ENCODE assay signal across 15 cellular contexts in the genomic region with DNA sequence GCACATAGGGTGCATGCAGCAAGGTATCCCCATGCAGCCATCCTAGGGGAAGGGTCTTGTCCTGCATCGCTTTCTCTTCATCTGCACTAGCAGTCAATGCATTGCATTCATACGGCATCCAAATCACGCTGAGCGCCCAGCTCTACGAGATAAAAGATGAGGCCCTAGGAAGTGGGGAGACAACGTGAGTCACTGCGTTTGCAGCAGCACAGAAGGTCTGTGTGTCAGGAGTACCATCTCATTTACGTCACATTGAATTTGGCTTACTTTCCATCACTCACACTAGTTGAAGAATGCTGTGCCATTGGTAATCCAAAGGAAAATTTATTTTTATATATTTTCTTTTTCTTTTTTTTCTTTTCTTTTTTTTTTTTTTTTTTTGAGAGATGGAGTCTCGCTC. TPM values are rescaled to one million over a fixed set of nuclear protein-coding genes. Genes with fewer than 3 reads are reported as not detected.
"Had no signal": no experiment of that assay in that cellular context is flagged by ENCODE, and none has a peak within 500 bp of the region (broad histone marks: within the 10 kb centered on the region; RNA-seq: fewer than 3 reads in every experiment).

No MANE protein-coding gene starts in this region.

- H3K27me3 ChIP-seq: testis had no signal

- H3K4me1 ChIP-seq: parathyroid adenoma had no signal

- H3K9me3 ChIP-seq: sigmoid colon, stomach, testis, upper lobe of left lung had no signal

- H3K36me3 ChIP-seq: sigmoid colon, stomach, upper lobe of left lung, WERI-Rb-1 had no signal

- H3K27ac ChIP-seq: hepatocyte, parathyroid adenoma, sigmoid colon, stomach, testis, upper lobe of left lung, WERI-Rb-1 had no signal

- H3K4me3 ChIP-seq: hepatocyte, sigmoid colon, stomach, testis, upper lobe of left lung had no signal

- H3K9ac ChIP-seq: parathyroid adenoma had no signal

- H3K4me2 ChIP-seq: hepatocyte had no signal

- DNase-seq: activated CD4-positive, alpha-beta memory T cell treated with anti-CD3 and anti-CD28 coated beads, Interleukin-2, amount 10 ng/mL, durations not matched to agents 7 days and 5 days; activated CD4-positive, alpha-beta T cell treated with anti-CD3 and anti-CD28 coated beads for 36 hours; activated effector memory CD4-positive, alpha-beta T cell treated with anti-CD3 and anti-CD28 coated beads, Interleukin-2, amount 50 U/mL, for 16 hours; activated T-cell treated with anti-CD3 and anti-CD28 coated beads, Interleukin-2, amount 50 U/mL, for 48 hours; amniotic stem cell; islet precursor cell; sigmoid colon; stimulated activated CD4-positive, alpha-beta T cell treated with anti-CD3 and anti-CD28 coated beads, Interleukin-1b, Interleukin-23, amount 100 ng/mL, for 48 hours; stomach; T-helper 1 cell; testis; upper lobe of left lung; WERI-Rb-1 had no signal

- H2AFZ ChIP-seq: hepatocyte, parathyroid adenoma had no signal

RNA-seq across cellular contexts. Expression of a gene that starts 2.5 kb away (rescaled TPM):
- total RNA-seq: activated CD4-positive, alpha-beta memory T cell treated with anti-CD3 and anti-CD28 coated beads, Interleukin-2, amount 10 ng/mL, durations not matched to agents 7 days and 5 days; activated CD4-positive, alpha-beta T cell treated with anti-CD3 and anti-CD28 coated beads for 36 hours had no signal
